In genomic region chr1:68321084-68321685, GRCh38 we compare ENCODE assay signal across 7 cellular contexts.
DNase-seq lines count a peak whose midpoint lies in the region; ATAC-seq and TF ChIP-seq lines count a peak whose summit lies in the region.

No MANE protein-coding gene starts in this region.

- intact Hi-C loops in posterior cingulate gyrus (cut with DNase I), result no loop called here

- DNase-seq in HCEC 1CT, result peak; percentile 63
- peak; percentile 13 for DNase-seq in RPMI8226
- DNase-seq in foreskin fibroblast, result peak; percentile 76 to 92
- peak in 9 of 10 donors; percentile 41 to 90 (median 54) for DNase-seq in posterior cingulate gyrus
- no peak for DNase-seq in GDM1 (lab: John Stamatoyannopoulos, UW)

- peak; percentile 67 for TF ChIP-seq CTCF in foreskin fibroblast (IDR thresholded peaks at IDR 0.05; ENCODE audit: low read depth, low read length)

- ATAC-seq in GM19395 (IDR thresholded peaks at IDR 0.05; ENCODE audit: unreplicated experiment), result no peak
- no peak for ATAC-seq in GM21447 (IDR thresholded peaks at IDR 0.05; ENCODE audit: unreplicated experiment)

- H3K4me3 ChIP-seq in foreskin fibroblast (ENCODE audit: low read depth in 1 of 2, low read length in 2 of 2), result no peak overlapping the region
